1 cellular context compared by ENCODE assay signal in genomic region chr16:2180962-2181923, GRCh38.
TF ChIP-seq lines count a peak whose summit lies in the region.

No MANE protein-coding gene starts in this region.

TF ChIP-seq in HepG2, 621 proteins besides CTCF, POLR2A, EP300 and RAD21:
- TF ChIP-seq LCORL (IDR thresholded peaks at IDR 0.05) (no peak), LCORL (CRISPR knock-in tag; IDR thresholded peaks at IDR 0.05) (0 out of 2 replicates have a peak, but pooled peaks have one; percentile 28), SNAPC5 (CRISPR knock-in tag; IDR thresholded peaks at IDR 0.05; ENCODE audit: borderline replicate concordance) (no peak), PCBP1 (IDR thresholded peaks at IDR 0.05; ENCODE audit: borderline replicate concordance, low read depth, low read length) (0 out of 2 replicates have a peak, but pooled peaks have one; percentile 44)
